ENCODE assay signal across 8 cellular contexts in the genomic region with DNA sequence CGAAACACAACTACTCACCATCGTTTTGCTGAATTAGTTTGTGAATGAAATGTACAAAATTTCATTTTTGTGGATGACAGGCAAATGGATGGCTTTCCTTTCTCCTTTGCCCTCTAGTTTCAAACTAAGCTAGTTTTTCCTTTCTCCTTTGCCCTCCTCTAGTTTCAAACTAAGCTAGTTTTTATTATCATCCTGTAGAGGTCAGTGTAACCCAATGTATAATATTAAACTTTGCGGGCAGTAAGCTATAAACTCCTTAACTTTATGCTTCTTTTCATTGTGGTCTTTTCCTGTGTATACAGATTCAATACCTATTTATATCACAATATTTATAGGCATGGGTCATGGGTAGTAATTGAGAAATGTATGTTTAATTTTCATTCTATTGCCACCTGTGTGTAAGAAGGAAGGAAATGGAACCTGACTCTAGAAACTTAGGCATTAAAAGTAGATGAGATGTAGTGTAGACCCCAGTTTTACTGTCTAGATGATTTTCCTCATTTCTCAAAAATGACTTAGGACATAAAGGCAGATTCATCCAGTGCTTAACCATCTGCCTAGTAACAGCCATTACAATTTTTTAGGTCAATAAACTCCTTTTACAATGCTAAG. TPM values are rescaled to one million over a fixed set of nuclear protein-coding genes. Genes with fewer than 3 reads are reported as not detected.
DNase-seq lines count a peak whose midpoint lies in the region; ATAC-seq and TF ChIP-seq lines count a peak whose summit lies in the region.

No MANE protein-coding gene starts in this region.

- no peak overlapping the region for H3K27ac Mint-ChIP-seq in natural killer cell
- no peak overlapping the region for H3K27ac Mint-ChIP-seq in natural killer cell treated with Interleukin-12 subunit alpha and Interleukin-12 subunit beta and Interleukin-15 and Interleukin-18, amount 100 ng/mL, for 72 hours
- H3K27ac Mint-ChIP-seq in nephron progenitor cell = no peak overlapping the region
- H3K27ac Mint-ChIP-seq in T-helper 2 cell treated with Interferon-gamma antibody and Interleukin-4, amounts not matched to agents 5 μg/mL and 100 μg/mL, for 36 hours = no peak overlapping the region

- H3K4me1 Mint-ChIP-seq in natural killer cell = no peaks in the 10 kb centered on the region
- peaks cover 0 to under 1% of the 10 kb centered on the region in 2 donors for H3K4me1 Mint-ChIP-seq in natural killer cell treated with Interleukin-12 subunit alpha and Interleukin-12 subunit beta and Interleukin-15 and Interleukin-18, amount 100 ng/mL, for 72 hours (ENCODE audit: low read depth in 2 of 2)
- no peaks in the 10 kb centered on the region for H3K4me1 Mint-ChIP-seq in nephron progenitor cell
- H3K4me1 Mint-ChIP-seq in T-helper 2 cell treated with Interferon-gamma antibody and Interleukin-4, amounts not matched to agents 5 μg/mL and 100 μg/mL, for 36 hours (ENCODE audit: low read depth) = no peaks in the 10 kb centered on the region

- ATAC-seq in natural killer cell = peak in 1 of 3 donors; percentile 61
- no peak for ATAC-seq in natural killer cell treated with Interleukin-12 subunit alpha and Interleukin-12 subunit beta and Interleukin-15 and Interleukin-18, amount 100 ng/mL, for 72 hours
- ATAC-seq in HG02623 (IDR thresholded peaks at IDR 0.05; ENCODE audit: unreplicated experiment) = no peak

- H3K4me3 Mint-ChIP-seq in natural killer cell = no peak overlapping the region
- H3K4me3 Mint-ChIP-seq in natural killer cell treated with Interleukin-12 subunit alpha and Interleukin-12 subunit beta and Interleukin-15 and Interleukin-18, amount 100 ng/mL, for 72 hours = no peak overlapping the region
- H3K4me3 Mint-ChIP-seq in nephron progenitor cell = no peak overlapping the region
- no peak overlapping the region for H3K4me3 Mint-ChIP-seq in T-helper 2 cell treated with Interferon-gamma antibody and Interleukin-4, amounts not matched to agents 5 μg/mL and 100 μg/mL, for 36 hours

- peak; percentile 66 for TF ChIP-seq CTCF in natural killer cell (IDR thresholded peaks at IDR 0.05)
- TF ChIP-seq CTCF in nephron progenitor cell (IDR thresholded peaks at IDR 0.05) = peak; percentile 49

- H3K27ac ChIP-seq in substantia nigra (ENCODE audit: low read depth, low read length, poor library complexity, severe bottlenecking) = no peak overlapping the region

- intact Hi-C loops in natural killer cell (cut with micrococcal nuclease) = loop anchor here (1.0 kb wide), 2 partner anchors 721 to 808 kb away; no protein-coding TSS in a partner anchor

- peaks cover 10 to 18% of the 10 kb centered on the region in 2 donors for H3K27me3 Mint-ChIP-seq in natural killer cell (ENCODE audit: low read depth in 2 of 2)
- peaks cover 14 to 17% of the 10 kb centered on the region in 2 donors for H3K27me3 Mint-ChIP-seq in natural killer cell treated with Interleukin-12 subunit alpha and Interleukin-12 subunit beta and Interleukin-15 and Interleukin-18, amount 100 ng/mL, for 72 hours
- peaks cover 50% of the 10 kb centered on the region for H3K27me3 Mint-ChIP-seq in nephron progenitor cell (ENCODE audit: low read depth, poor library complexity)
- H3K27me3 Mint-ChIP-seq in T-helper 2 cell treated with Interferon-gamma antibody and Interleukin-4, amounts not matched to agents 5 μg/mL and 100 μg/mL, for 36 hours (ENCODE audit: low read depth) = peaks cover 27% of the 10 kb centered on the region

- DNase-seq in natural killer cell = no peak
- DNase-seq in natural killer cell treated with Interleukin-12 subunit alpha and Interleukin-12 subunit beta and Interleukin-15 and Interleukin-18, amount 100 ng/mL, for 72 hours (ENCODE audit: low spot score) = no peak
- peak; percentile 28 for DNase-seq in NCI-H526 treated with DMSO at 0.1 percent for 48 hours (lab: John Stamatoyannopoulos, UW)
- peak; percentile 52 for DNase-seq in dermis blood vessel endothelial cell
- DNase-seq in nephron progenitor cell = no peak
- no peak for DNase-seq in substantia nigra (lab: John Stamatoyannopoulos, UW)
- DNase-seq in T-helper 2 cell treated with Interferon-gamma antibody and Interleukin-4, amounts not matched to agents 5 μg/mL and 100 μg/mL, for 36 hours (ENCODE audit: low spot score) = no peak

- H3K36me3 Mint-ChIP-seq in natural killer cell = no peaks in the 10 kb centered on the region
- no peaks in the 10 kb centered on the region for H3K36me3 Mint-ChIP-seq in natural killer cell treated with Interleukin-12 subunit alpha and Interleukin-12 subunit beta and Interleukin-15 and Interleukin-18, amount 100 ng/mL, for 72 hours
- H3K36me3 Mint-ChIP-seq in nephron progenitor cell (ENCODE audit: low read depth) = no peaks in the 10 kb centered on the region
- H3K36me3 Mint-ChIP-seq in T-helper 2 cell treated with Interferon-gamma antibody and Interleukin-4, amounts not matched to agents 5 μg/mL and 100 μg/mL, for 36 hours (ENCODE audit: low read depth) = no peaks in the 10 kb centered on the region

- peaks cover under 1 to 3% of the 10 kb centered on the region in 2 donors for H3K9me3 Mint-ChIP-seq in natural killer cell
- H3K9me3 Mint-ChIP-seq in natural killer cell treated with Interleukin-12 subunit alpha and Interleukin-12 subunit beta and Interleukin-15 and Interleukin-18, amount 100 ng/mL, for 72 hours = peaks cover 1% of the 10 kb centered on the region
- no peaks in the 10 kb centered on the region for H3K9me3 Mint-ChIP-seq in nephron progenitor cell
- H3K9me3 Mint-ChIP-seq in T-helper 2 cell treated with Interferon-gamma antibody and Interleukin-4, amounts not matched to agents 5 μg/mL and 100 μg/mL, for 36 hours = peaks cover 14% of the 10 kb centered on the region

RNA-seq across cellular contexts. Expression of a gene that starts 58.1 kb away (rescaled TPM):
- total RNA-seq in natural killer cell = not detected
- not detected for total RNA-seq in natural killer cell treated with Interleukin-12 subunit alpha and Interleukin-12 subunit beta and Interleukin-15 and Interleukin-18, amount 100 ng/mL, for 72 hours
- total RNA-seq in dermis blood vessel endothelial cell = not detected in 2 replicates

Comparison
In these comparisons a context has a peak if more than half of its experiments do, and no peak if none do; other contexts are left out.
1. DNase-seq: peak in NCI-H526 treated with DMSO at 0.1 percent for 48 hours (single experiment) and dermis blood vessel endothelial cell (single experiment); none in natural killer cell (single experiment), natural killer cell treated with Interleukin-12 subunit alpha and Interleukin-12 subunit beta and Interleukin-15 and Interleukin-18, amount 100 ng/mL, for 72 hours (single experiment), nephron progenitor cell (single experiment), substantia nigra (0 of 49) and T-helper 2 cell treated with Interferon-gamma antibody and Interleukin-4, amounts not matched to agents 5 μg/mL and 100 μg/mL, for 36 hours (single experiment).